1 cellular context compared by ENCODE assay signal in genomic region chr19:19186742-19187141, GRCh38.
A peak's percentile ranks its signal among the peaks of the same experiment; 100 is the strongest.
TF ChIP-seq lines count a peak whose summit lies in the region.

No MANE protein-coding gene starts in this region.

TF ChIP-seq in HepG2, 621 proteins besides CTCF, POLR2A, EP300 and RAD21:
- TF ChIP-seq ZNF44 (CRISPR knock-in tag; IDR thresholded peaks at IDR 0.05), result no peak
- TF ChIP-seq AGO2 (optimal IDR thresholded peaks at IDR 0.05; ENCODE audit: low read depth, low read length), result peak; percentile 57
- TF ChIP-seq STAT6 (CRISPR knock-in tag; IDR thresholded peaks at IDR 0.05; ENCODE audit: borderline replicate concordance), result no peak
TF ChIP-seq in HepG2: peak in this region for 1.
